In the genomic region with DNA sequence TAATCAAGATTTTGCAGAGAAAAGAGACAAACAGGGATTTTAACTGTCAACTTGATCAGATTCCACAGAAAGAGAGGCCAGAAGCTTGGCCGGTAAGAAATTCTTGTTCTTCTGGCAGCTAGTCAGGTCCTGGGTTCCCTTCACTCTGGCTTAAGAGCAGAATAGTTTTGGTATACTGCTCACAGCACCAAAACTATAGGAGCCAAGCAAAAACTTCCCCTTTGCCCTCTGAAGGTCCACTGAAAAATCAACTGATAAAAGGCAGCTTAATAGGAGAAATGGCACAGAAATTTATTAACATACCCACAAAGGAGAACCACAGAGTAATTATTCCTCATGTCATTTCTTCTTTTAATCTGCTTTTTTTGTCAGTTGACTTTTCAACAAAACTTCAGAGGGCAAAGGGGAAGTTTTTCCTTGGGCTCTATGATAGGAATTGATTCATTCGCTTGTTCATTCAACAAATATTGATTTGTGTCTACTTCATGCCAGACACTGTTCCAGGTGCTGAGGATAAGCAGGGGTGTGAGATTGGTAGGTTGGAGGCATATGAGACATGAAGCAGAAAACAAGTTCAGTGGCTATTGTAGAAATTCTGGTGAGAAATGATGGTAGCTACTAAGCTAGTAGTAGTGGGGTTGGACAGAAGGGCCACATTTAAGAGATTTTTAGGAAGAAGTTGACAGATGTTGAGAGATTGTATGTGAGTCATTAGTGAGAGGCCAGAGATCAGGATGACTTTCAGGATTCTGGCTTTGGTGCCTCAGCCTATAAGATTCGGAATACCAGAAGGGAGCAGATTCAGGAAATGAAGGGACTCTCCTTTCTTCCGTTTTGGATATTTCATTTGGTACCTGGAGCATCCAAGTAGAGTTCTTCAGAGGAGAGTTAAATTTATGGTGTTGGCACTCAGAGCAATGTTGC, we compare ENCODE assay signal across 19 cellular contexts.
"Had no signal": no experiment of that assay in that cellular context is flagged by ENCODE, and none has a peak within 500 bp of the region (broad histone marks: within the 10 kb centered on the region; RNA-seq: fewer than 3 reads in every experiment).

No MANE protein-coding gene starts in this region.

- H3K27ac ChIP-seq: esophagus squamous epithelium, hepatocyte, right atrium auricular region, stomach, thoracic aorta, transverse colon had no signal

- H3K9me3 Mint-ChIP-seq: dendritic cell treated with granulocyte-macrophage colony-stimulating factor and Interleukin-4, amounts not matched to agents 40 ng/mL and 50 ng/mL, for 4 days; naive thymus-derived CD4-positive, alpha-beta T cell had no signal

- ATAC-seq: left cardiac atrium; left ventricle myocardium superior; naive thymus-derived CD4-positive, alpha-beta T cell had no signal

- H3K4me1 ChIP-seq: esophagus squamous epithelium, right atrium auricular region, transverse colon had no signal

- H3K4me3 ChIP-seq: esophagus squamous epithelium, hepatocyte, right atrium auricular region, stomach, thoracic aorta, transverse colon had no signal

- H3K27me3 Mint-ChIP-seq: dendritic cell treated with granulocyte-macrophage colony-stimulating factor and Interleukin-4, amounts not matched to agents 40 ng/mL and 50 ng/mL, for 4 days; naive thymus-derived CD4-positive, alpha-beta T cell had no signal

- H3K4me3 Mint-ChIP-seq: dendritic cell treated with granulocyte-macrophage colony-stimulating factor and Interleukin-4, amounts not matched to agents 40 ng/mL and 50 ng/mL, for 4 days; naive thymus-derived CD4-positive, alpha-beta T cell; nephron progenitor cell had no signal

- DNase-seq: esophagus squamous epithelium; foreskin melanocyte; head of caudate nucleus; kidney; left cardiac atrium; left ventricle myocardium superior; mesendoderm; naive thymus-derived CD4-positive, alpha-beta T cell; nephron progenitor cell; small intestine; stimulated activated CD4-positive, alpha-beta T cell treated with anti-CD3 and anti-CD28 coated beads, Interleukin-12 subunit alpha, Interleukin-12 subunit beta, amount 100 ng/mL, for 4 hours; stimulated activated naive CD4-positive, alpha-beta T cell; stomach; substantia nigra; transverse colon had no signal

- H3K27me3 ChIP-seq: esophagus squamous epithelium, hepatocyte, right atrium auricular region, stomach, transverse colon had no signal

- H3K9me3 ChIP-seq: esophagus squamous epithelium, right atrium auricular region, stomach, thoracic aorta, transverse colon had no signal

- H3K27ac Mint-ChIP-seq: dendritic cell treated with granulocyte-macrophage colony-stimulating factor and Interleukin-4, amounts not matched to agents 40 ng/mL and 50 ng/mL, for 4 days; nephron progenitor cell had no signal

- H3K4me1 Mint-ChIP-seq: naive thymus-derived CD4-positive, alpha-beta T cell; nephron progenitor cell had no signal

- H3K36me3 ChIP-seq: esophagus squamous epithelium, right atrium auricular region, thoracic aorta had no signal
